Comparison of ENCODE assay signal across 24 cellular contexts in genomic region chr1:160905617-160905989, GRCh38. TPM values are rescaled to one million over a fixed set of nuclear protein-coding genes. Genes with fewer than 3 reads are reported as not detected.
"Had no signal": no experiment of that assay in that cellular context is flagged by ENCODE, and none has a peak within 500 bp of the region (broad histone marks: within the 10 kb centered on the region; RNA-seq: fewer than 3 reads in every experiment).

No MANE protein-coding gene starts in this region.

- H3K4me3 ChIP-seq: sigmoid colon, smooth muscle cell had no signal

- H3K27ac ChIP-seq: sigmoid colon had no signal

- H3K27me3 ChIP-seq: sigmoid colon had no signal

- H3K4me1 ChIP-seq: sigmoid colon had no signal

- DNase-seq: activated CD4-positive, alpha-beta T cell treated with anti-CD3 and anti-CD28 coated beads, Interleukin-2, amount 50 U/mL, for 4 hours; activated CD8-positive, alpha-beta memory T cell treated with anti-CD3 and anti-CD28 coated beads for 24 hours; activated CD8-positive, alpha-beta memory T cell treated with anti-CD3 and anti-CD28 coated beads, Interleukin-2, amount 50 U/mL, for 4 hours; activated naive CD4-positive, alpha-beta T cell; activated naive CD8-positive, alpha-beta T cell treated with anti-CD3 and anti-CD28 coated beads for 36 hours; activated T-cell treated with anti-CD3 and anti-CD28 coated beads, Interleukin-2, amount 50 U/mL, for 4 hours; amniotic stem cell; cerebellar nuclear complex; cortex of kidney; kidney glomerular epithelial cell; mesenchymal stem cell; naive B cell; nucleus accumbens; sigmoid colon; stimulated activated CD4-positive, alpha-beta T cell treated with anti-CD3 and anti-CD28 coated beads, Interleukin-15, amount 100 ng/mL, for 24 hours; T-cell had no signal

- H3K36me3 ChIP-seq: sigmoid colon had no signal

RNA-seq across cellular contexts. Expression of gene ITLN1, which starts 20.6 kb away (rescaled TPM):
- total RNA-seq: activated naive CD8-positive, alpha-beta T cell treated with anti-CD3 and anti-CD28 coated beads for 36 hours; activated T-cell treated with anti-CD3 and anti-CD28 coated beads, Interleukin-2, amount 50 U/mL, for 4 hours; activated T-helper 2 cell treated with anti-CD3 and anti-CD28 coated beads, Interferon-gamma antibody, Interleukin-2, Interleukin-4, amounts not matched to agents 10 μg/mL and 5 μg/mL and 100 μg/mL, durations not matched to agents 14 hours and 24 hours and 36 hours; bronchial epithelial cell; epithelial cell of proximal tubule; fibroblast of villous mesenchyme; smooth muscle cell; T-cell had no signal
- polyA plus RNA-seq: neural cell, smooth muscle cell had no signal

RNA-seq across cellular contexts. Expression of gene CD244, which starts 42.9 kb away (rescaled TPM):
- total RNA-seq: epithelial cell of proximal tubule, fibroblast of villous mesenchyme had no signal
- polyA plus RNA-seq: neural cell, smooth muscle cell had no signal

RNA-seq across cellular contexts. Expression of gene ITLN2, which starts 49.0 kb away (rescaled TPM):
- total RNA-seq: activated naive CD8-positive, alpha-beta T cell treated with anti-CD3 and anti-CD28 coated beads for 36 hours; activated T-cell treated with anti-CD3 and anti-CD28 coated beads, Interleukin-2, amount 50 U/mL, for 4 hours; activated T-helper 2 cell treated with anti-CD3 and anti-CD28 coated beads, Interferon-gamma antibody, Interleukin-2, Interleukin-4, amounts not matched to agents 10 μg/mL and 5 μg/mL and 100 μg/mL, durations not matched to agents 14 hours and 24 hours and 36 hours; epithelial cell of proximal tubule; fibroblast of villous mesenchyme; mucosa of gallbladder; sigmoid colon; smooth muscle cell; T-cell; ureter had no signal
- polyA plus RNA-seq: neural cell, smooth muscle cell had no signal
